Comparison of ENCODE assay signal across 19 cellular contexts in genomic region chr17:16455997-16456769, GRCh38. TPM values are rescaled to one million over a fixed set of nuclear protein-coding genes. Genes with fewer than 3 reads are reported as not detected.
A peak's percentile ranks its signal among the peaks of the same experiment; 100 is the strongest.
DNase-seq lines count a peak whose midpoint lies in the region; ATAC-seq and TF ChIP-seq lines count a peak whose summit lies in the region.
"Had no signal": no experiment of that assay in that cellular context is flagged by ENCODE, and none has a peak within 500 bp of the region (broad histone marks: within the 10 kb centered on the region; RNA-seq: fewer than 3 reads in every experiment).

No MANE protein-coding gene starts in this region.

- no peak overlapping the region for H2BK15ac ChIP-seq in IMR-90 (ENCODE audit: low read depth, low read length)

- H3K18ac ChIP-seq in IMR-90 (ENCODE audit: low read depth, low read length) = no peak overlapping the region

- no TSS peak for BruUV-seq in IMR-90 (replicated peaks; lab: Mats Ljungman, UMichigan)

- TF ChIP-seq CTCF in IMR-90 (conservative IDR thresholded peaks at IDR 0.05; ENCODE audit: low read depth, low read length) (no peak), osteoblast (IDR thresholded peaks at IDR 0.05; ENCODE audit: extremely low read depth, low read depth, low read length) (no peak)

- no peak overlapping the region; the same call in 1 of the 2 replicates for H2AK5ac ChIP-seq in IMR-90 (ENCODE audit: low read depth, low read length)

- H3K9me3 Mint-ChIP-seq in activated CD8-positive, alpha-beta memory T cell treated with anti-CD3 and anti-CD28 coated beads, Interleukin-2, amount 10 ng/mL, durations not matched to agents 7 days and 5 days (ENCODE audit: low read depth) = no peaks in the 10 kb centered on the region
- no peaks in the 10 kb centered on the region for H3K9me3 Mint-ChIP-seq in activated naive CD8-positive, alpha-beta T cell treated with anti-CD3 and anti-CD28 coated beads, Interleukin-2, amount 10 ng/mL, durations not matched to agents 7 days and 5 days
- H3K9me3 Mint-ChIP-seq: CD4-positive, alpha-beta T cell; GM23338 had no signal

- CTCF ChIA-PET in activated CD8-positive, alpha-beta memory T cell treated with anti-CD3 and anti-CD28 coated beads, Interleukin-2, amount 10 ng/mL, durations not matched to agents 7 days and 5 days (lab: Charles Lee) = interaction anchor here (6.1 kb wide), 1 partner anchor 14 kb away, joined by 55 read pairs; no protein-coding TSS in a partner anchor
- CTCF ChIA-PET in IMR-90 (lab: Yijun Ruan, JAX) = no interaction called here

- no peak overlapping the region for H3K9ac ChIP-seq in IMR-90 (ENCODE audit: low read depth, low read length)

- peaks cover 3% of the 10 kb centered on the region; the same call in 1 of the 2 replicates for H3K9me1 ChIP-seq in IMR-90 (ENCODE audit: insufficient read depth, low read length)

- dilution Hi-C loops in IMR-90 (cut with HindIII; ENCODE audit: low sequenced_read_pairs, unreplicated experiment) = no loop called here

- no peak overlapping the region for H2BK120ac ChIP-seq in IMR-90 (ENCODE audit: low read depth, low read length)

- H3K23ac ChIP-seq in IMR-90 (ENCODE audit: low read depth, low read length) = no peak overlapping the region

- no peak overlapping the region for H3K27ac ChIP-seq in IMR-90 (ENCODE audit: insufficient read depth, low read length)
- no peak overlapping the region for H3K27ac ChIP-seq in osteoblast (ENCODE audit: low read depth, low read length)
- H3K27ac ChIP-seq: SJSA1 had no signal

- H3K36me3 Mint-ChIP-seq in activated CD8-positive, alpha-beta memory T cell treated with anti-CD3 and anti-CD28 coated beads, Interleukin-2, amount 10 ng/mL, durations not matched to agents 7 days and 5 days = peaks cover 1% of the 10 kb centered on the region
- H3K36me3 Mint-ChIP-seq in activated naive CD8-positive, alpha-beta T cell treated with anti-CD3 and anti-CD28 coated beads, Interleukin-2, amount 10 ng/mL, durations not matched to agents 7 days and 5 days = peaks cover 2% of the 10 kb centered on the region

- H3K79me1 ChIP-seq in IMR-90 (ENCODE audit: low read depth in 1 of 2, low read length in 2 of 2) = peaks cover 0 to 14% of the 10 kb centered on the region in 2 experiments; a peak in 2 of 4 replicates

- no peak overlapping the region for H3K4ac ChIP-seq in IMR-90 (ENCODE audit: low read depth, low read length)

- H3K4me1 ChIP-seq in IMR-90 (ENCODE audit: control insufficient read depth, insufficient read depth, low read length) = peaks cover 2% of the 10 kb centered on the region; the same call in 1 of the 2 replicates
- H3K4me1 ChIP-seq in osteoblast (ENCODE audit: insufficient read depth, low read length) = peaks cover 3% of the 10 kb centered on the region

- no peak overlapping the region for H3K4me3 Mint-ChIP-seq in activated CD8-positive, alpha-beta memory T cell treated with anti-CD3 and anti-CD28 coated beads, Interleukin-2, amount 10 ng/mL, durations not matched to agents 7 days and 5 days
- no peak overlapping the region for H3K4me3 Mint-ChIP-seq in activated naive CD8-positive, alpha-beta T cell treated with anti-CD3 and anti-CD28 coated beads, Interleukin-2, amount 10 ng/mL, durations not matched to agents 7 days and 5 days
- H3K4me3 Mint-ChIP-seq: CD4-positive, alpha-beta T cell; GM23338 had no signal

- H3K36me3 ChIP-seq in IMR-90 (ENCODE audit: control insufficient read depth, insufficient read depth, low read length) = no peaks in the 10 kb centered on the region
- peaks cover 4% of the 10 kb centered on the region for H3K36me3 ChIP-seq in osteoblast (ENCODE audit: insufficient read depth, low read length)

- 87% methylated on average over 4 of the region's 6 CpGs; no CpG with 5 or more reads in 1 of the 2 experiments for WGBS in IMR-90 (ENCODE audit: extremely low coverage in 2 of 2, insufficient read length in 1 of 2), 2 experiments

- peak overlapping the region; percentile 28 for H2BK5ac ChIP-seq in IMR-90 (ENCODE audit: low read depth, low read length, poor library complexity, severe bottlenecking)

- no peak overlapping the region for H3K56ac ChIP-seq in IMR-90 (ENCODE audit: extremely low read depth, insufficient read depth, low read length)

- H2AFZ ChIP-seq in IMR-90 (replicated peaks; ENCODE audit: low read length, poor library complexity) (no peak overlapping the region), osteoblast (ENCODE audit: low read length) (no peak overlapping the region)
- H2AFZ ChIP-seq: GM23338 had no signal

- in situ Hi-C loops in IMR-90 (cut with MboI; ENCODE audit: low sequenced_read_pairs) = no loop called here

- DNase-seq in activated CD8-positive, alpha-beta memory T cell treated with anti-CD3 and anti-CD28 coated beads, Interleukin-2, amount 10 ng/mL, durations not matched to agents 7 days and 5 days = no peak
- no peak for DNase-seq in activated CD8-positive, alpha-beta memory T cell treated with anti-CD3 and anti-CD28 coated beads for 24 hours
- DNase-seq in IMR-90 = no peak
- DNase-seq in activated naive CD8-positive, alpha-beta T cell treated with anti-CD3 and anti-CD28 coated beads, Interleukin-2, amount 10 ng/mL, durations not matched to agents 7 days and 5 days = no peak
- DNase-seq in osteoblast (ENCODE audit: insufficient read length, low spot score, missing footprints) = peak; percentile 13
- no peak for DNase-seq in iPS-NIHi7 (ENCODE audit: extremely low spot score)
- DNase-seq: CD4-positive, alpha-beta T cell; DMS153; GF-D8; HCEC 1CT; KG1; NCI-H1694 treated with DMSO at 0.1 percent for 48 hours; NCI-H2227 treated with DMSO at 0.1 percent for 48 hours; NCI-H510A treated with DMSO at 0.1 percent for 48 hours had no signal

- H4K5ac ChIP-seq in IMR-90 (ENCODE audit: low read depth, low read length) = no peak overlapping the region

- H2AK9ac ChIP-seq in IMR-90 (replicated peaks; ENCODE audit: low read depth, low read length, poor library complexity) = no peak overlapping the region

- intact Hi-C loops in IMR-90 (cut with micrococcal nuclease) = no loop called here

- no peak overlapping the region for H2BK20ac ChIP-seq in IMR-90 (ENCODE audit: low read depth, low read length)

- peaks cover 3% of the 10 kb centered on the region for H3K4me1 Mint-ChIP-seq in activated CD8-positive, alpha-beta memory T cell treated with anti-CD3 and anti-CD28 coated beads, Interleukin-2, amount 10 ng/mL, durations not matched to agents 7 days and 5 days
- peaks cover 3% of the 10 kb centered on the region for H3K4me1 Mint-ChIP-seq in activated naive CD8-positive, alpha-beta T cell treated with anti-CD3 and anti-CD28 coated beads, Interleukin-2, amount 10 ng/mL, durations not matched to agents 7 days and 5 days

- POLR2A ChIA-PET in IMR-90 (lab: Charles Lee; ENCODE audit: unreplicated experiment) = no interaction called here
- POLR2A ChIA-PET in activated naive CD8-positive, alpha-beta T cell treated with anti-CD3 and anti-CD28 coated beads, Interleukin-2, amount 10 ng/mL, durations not matched to agents 7 days and 5 days (lab: Charles Lee) = no interaction called here

- TF ChIP-seq RAD21 in IMR-90 (IDR thresholded peaks at IDR 0.05; ENCODE audit: low read length) = no peak

- no peak overlapping the region for H4K8ac ChIP-seq in IMR-90 (ENCODE audit: low read depth in 2 of 2, low read length in 2 of 2)

- H4K20me1 ChIP-seq in IMR-90 (ENCODE audit: insufficient read depth, low read length) (peaks cover 16% of the 10 kb centered on the region), osteoblast (ENCODE audit: insufficient read depth, low read length) (peaks cover 3% of the 10 kb centered on the region)

- H3K79me2 ChIP-seq in osteoblast (ENCODE audit: insufficient read depth, low read length) = no peaks in the 10 kb centered on the region

- ATAC-seq in activated CD8-positive, alpha-beta memory T cell treated with anti-CD3 and anti-CD28 coated beads, Interleukin-2, amount 10 ng/mL, durations not matched to agents 7 days and 5 days = no peak
- no peak for ATAC-seq in IMR-90 (ENCODE audit: low read depth)
- ATAC-seq in activated naive CD8-positive, alpha-beta T cell treated with anti-CD3 and anti-CD28 coated beads, Interleukin-2, amount 10 ng/mL, durations not matched to agents 7 days and 5 days (ENCODE audit: low read depth) = no peak
- no peak for ATAC-seq in HG03139 (IDR thresholded peaks at IDR 0.05; ENCODE audit: unreplicated experiment)
- ATAC-seq in GM21423 (IDR thresholded peaks at IDR 0.05; ENCODE audit: unreplicated experiment) = no peak

- H3K9me3 ChIP-seq in IMR-90 (ENCODE audit: control insufficient read depth, insufficient read depth, low read length) (no peaks in the 10 kb centered on the region), osteoblast (ENCODE audit: low read depth, low read length) (no peaks in the 10 kb centered on the region)
- H3K9me3 ChIP-seq: SJSA1 had no signal

- H3K27me3 ChIP-seq in IMR-90 (ENCODE audit: control insufficient read depth, insufficient read depth, low read length) (no peaks in the 10 kb centered on the region), osteoblast (ENCODE audit: insufficient read depth, low read length) (no peaks in the 10 kb centered on the region)
- H3K27me3 ChIP-seq: SJSA1 had no signal

- no peak overlapping the region for H3K4me3 ChIP-seq in IMR-90 (ENCODE audit: insufficient read depth, low read depth, low read length)
- no peak overlapping the region for H3K4me3 ChIP-seq in osteoblast (ENCODE audit: insufficient read depth, low read length)
- H3K4me3 ChIP-seq: GM23338, SJSA1 had no signal

- H3K4me2 ChIP-seq in IMR-90 (ENCODE audit: low read depth, low read length) (no peak overlapping the region), osteoblast (ENCODE audit: insufficient read depth, low read length) (no peak overlapping the region)
- H3K4me2 ChIP-seq: GM23338 had no signal

- H3K14ac ChIP-seq in IMR-90 (replicated peaks; ENCODE audit: low read depth, low read length) = no peak overlapping the region

- no peak for TF ChIP-seq POLR2A in IMR-90 (IDR thresholded peaks at IDR 0.05; ENCODE audit: low read depth, low read length)

- peak overlapping the region; percentile 24 for H3K27ac Mint-ChIP-seq in activated CD8-positive, alpha-beta memory T cell treated with anti-CD3 and anti-CD28 coated beads, Interleukin-2, amount 10 ng/mL, durations not matched to agents 7 days and 5 days
- H3K27ac Mint-ChIP-seq in activated naive CD8-positive, alpha-beta T cell treated with anti-CD3 and anti-CD28 coated beads, Interleukin-2, amount 10 ng/mL, durations not matched to agents 7 days and 5 days = peak overlapping the region; percentile 42
- H3K27ac Mint-ChIP-seq: CD4-positive, alpha-beta T cell; GM23338 had no signal

- no peak overlapping the region for H4K91ac ChIP-seq in IMR-90 (ENCODE audit: insufficient read depth, low read depth, low read length)

- H3K27me3 Mint-ChIP-seq in activated CD8-positive, alpha-beta memory T cell treated with anti-CD3 and anti-CD28 coated beads, Interleukin-2, amount 10 ng/mL, durations not matched to agents 7 days and 5 days = no peaks in the 10 kb centered on the region
- no peaks in the 10 kb centered on the region for H3K27me3 Mint-ChIP-seq in activated naive CD8-positive, alpha-beta T cell treated with anti-CD3 and anti-CD28 coated beads, Interleukin-2, amount 10 ng/mL, durations not matched to agents 7 days and 5 days
- H3K27me3 Mint-ChIP-seq: CD4-positive, alpha-beta T cell had no signal

RNA-seq across cellular contexts. Expression of gene LRRC75A, which starts 35.8 kb away (rescaled TPM):
- 1 to 10 TPM; 3.0 to 4.6 TPM for total RNA-seq in activated CD8-positive, alpha-beta memory T cell treated with anti-CD3 and anti-CD28 coated beads, Interleukin-2, amount 10 ng/mL, durations not matched to agents 7 days and 5 days
- total RNA-seq in IMR-90 (2012; rRNA removed) (0.56 and 0.72 TPM in 2 replicates), osteoblast (0.88 and 1.4 TPM in 2 replicates)
- polyA plus RNA-seq in IMR-90 (2012; rRNA removed) = 0.89 and 1.0 TPM in 2 replicates
- 0.05 and 1.0 TPM in 2 replicates for polyA plus RNA-seq in IMR-90 (2012; cell fraction: cytosol; rRNA removed)
- 2.2 and 3.2 TPM in 2 replicates for polyA plus RNA-seq in IMR-90 (2012; cell fraction: nucleus; rRNA removed; ENCODE audit: low replicate concordance)
- total RNA-seq in activated naive CD8-positive, alpha-beta T cell treated with anti-CD3 and anti-CD28 coated beads, Interleukin-2, amount 10 ng/mL, durations not matched to agents 7 days and 5 days = 1 to 10 TPM; 5.5 to 6.2 TPM

RNA-seq across cellular contexts. Expression of gene TRPV2, which starts 40.8 kb away (rescaled TPM):
- total RNA-seq in activated CD8-positive, alpha-beta memory T cell treated with anti-CD3 and anti-CD28 coated beads, Interleukin-2, amount 10 ng/mL, durations not matched to agents 7 days and 5 days = 100 to 1,000 TPM; 124 to 129 TPM
- total RNA-seq in IMR-90 (2012; rRNA removed) (27.2 and 30.8 TPM in 2 replicates), osteoblast (62.5 and 71.3 TPM in 2 replicates)
- polyA plus RNA-seq in IMR-90 (2012; rRNA removed) = 32.8 and 36.4 TPM in 2 replicates
- 28.0 and 41.7 TPM in 2 replicates for polyA plus RNA-seq in IMR-90 (2012; cell fraction: cytosol; rRNA removed)
- polyA plus RNA-seq in IMR-90 (2012; cell fraction: nucleus; rRNA removed; ENCODE audit: low replicate concordance) = 30.3 and 55.3 TPM in 2 replicates
- total RNA-seq in activated naive CD8-positive, alpha-beta T cell treated with anti-CD3 and anti-CD28 coated beads, Interleukin-2, amount 10 ng/mL, durations not matched to agents 7 days and 5 days = 100 to 1,000 TPM in 1 of 2 experiments, 10 to 100 TPM in 1; 97.0 to 107 TPM
- total RNA-seq: A172 had no signal
